ENCODE assay signal across 28 cellular contexts in the genomic region with DNA sequence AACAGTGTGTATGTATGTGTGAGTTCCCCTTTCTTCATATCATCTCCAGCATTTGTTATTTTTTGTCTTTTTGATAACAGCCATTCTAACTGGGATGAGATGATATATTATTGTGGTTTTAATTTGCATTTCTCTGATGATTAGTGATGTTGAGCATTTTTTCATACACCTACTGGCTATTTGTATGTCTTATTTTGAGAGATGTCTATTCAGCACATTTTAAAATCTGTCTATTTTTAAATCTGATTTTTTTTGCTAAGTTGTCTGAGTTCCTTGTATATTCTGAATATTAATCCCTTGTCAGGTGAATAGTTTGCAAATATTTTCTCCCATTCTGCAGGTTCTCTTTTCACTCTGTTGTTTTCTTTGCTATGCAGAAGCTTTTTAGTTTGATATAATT.
"Had no signal": no experiment of that assay in that cellular context is flagged by ENCODE, and none has a peak within 500 bp of the region (broad histone marks: within the 10 kb centered on the region; RNA-seq: fewer than 3 reads in every experiment).

No MANE protein-coding gene starts in this region.

- DNase-seq: activated B cell treated with CpG ODN at 0.5 μM for 24 hours; activated CD4-positive, alpha-beta T cell treated with anti-CD3 and anti-CD28 coated beads for 4 hours; activated CD4-positive, alpha-beta T cell treated with anti-CD3 and anti-CD28 coated beads, Interleukin-2, amount 50 U/mL, for 4 hours; activated CD4-positive, CD25-positive, alpha-beta regulatory T cell treated with anti-CD3 and anti-CD28 coated beads, Interleukin-2, amount 50 U/mL, for 72 hours; activated CD8-positive, alpha-beta T cell treated with anti-CD3 and anti-CD28 coated beads for 36 hours; activated gamma-delta T cell treated with Interleukin-2 at 50 U/mL for 16 hours; activated naive CD4-positive, alpha-beta T cell treated with anti-CD3 and anti-CD28 coated beads for 36 hours; activated T-cell treated with anti-CD3 and anti-CD28 coated beads, Interleukin-2, amount 50 U/mL, for 1 hour; amygdala; colonic mucosa; NCI-H1092 treated with DMSO at 0.1 percent for 48 hours; NCI-H1417 treated with DMSO at 0.1 percent for 48 hours; NCI-H1930; NCI-H2081 treated with DMSO at 0.1 percent for 48 hours; NCI-H226; NCI-H446 treated with DMSO at 0.1 percent for 48 hours; NCI-H524 treated with DMSO at 0.1 percent for 48 hours; SHP77; SJCRH30; T1000 had no signal

- H3K4me3 Mint-ChIP-seq: activated B cell treated with CpG ODN at 0.5 μM for 24 hours; activated CD8-positive, alpha-beta T cell treated with anti-CD3 and anti-CD28 coated beads for 36 hours; activated naive CD4-positive, alpha-beta T cell treated with anti-CD3 and anti-CD28 coated beads for 36 hours; activated naive CD8-positive, alpha-beta T cell; activated T-helper 1 cell treated with anti-CD3 and anti-CD28 coated beads, Interleukin-12 subunit alpha, Interleukin-12 subunit beta, Interleukin-2, Interleukin-4 antibody, amounts not matched to agents 30 ng/mL and 10 ng/mL and 1 ng/mL, durations not matched to agents 14 hours and 24 hours and 36 hours; central memory CD8-positive, alpha-beta T cell had no signal

- H3K27me3 Mint-ChIP-seq: activated naive CD8-positive, alpha-beta T cell; central memory CD8-positive, alpha-beta T cell had no signal

- H3K4me1 ChIP-seq: ascending aorta, colonic mucosa, SJCRH30 had no signal

- H3K9me3 Mint-ChIP-seq: activated CD8-positive, alpha-beta T cell treated with anti-CD3 and anti-CD28 coated beads for 36 hours; central memory CD8-positive, alpha-beta T cell had no signal

- H3K27ac Mint-ChIP-seq: activated B cell treated with CpG ODN at 0.5 μM for 24 hours; activated CD8-positive, alpha-beta T cell treated with anti-CD3 and anti-CD28 coated beads for 36 hours; activated naive CD4-positive, alpha-beta T cell treated with anti-CD3 and anti-CD28 coated beads for 36 hours; activated naive CD8-positive, alpha-beta T cell; activated T-helper 1 cell treated with anti-CD3 and anti-CD28 coated beads, Interleukin-12 subunit alpha, Interleukin-12 subunit beta, Interleukin-2, Interleukin-4 antibody, amounts not matched to agents 30 ng/mL and 10 ng/mL and 1 ng/mL, durations not matched to agents 14 hours and 24 hours and 36 hours had no signal

- H3K9me3 ChIP-seq: ascending aorta, colonic mucosa, SJCRH30 had no signal

- ATAC-seq: activated CD8-positive, alpha-beta T cell treated with anti-CD3 and anti-CD28 coated beads for 36 hours; Panc1 had no signal

- H3K4me3 ChIP-seq: ascending aorta, cardiac muscle cell, colonic mucosa, SJCRH30, SK-N-MC had no signal

- H3K4me1 Mint-ChIP-seq: activated B cell treated with CpG ODN at 0.5 μM for 24 hours had no signal

- H3K27ac ChIP-seq: ascending aorta, cardiac muscle cell, colonic mucosa, SJCRH30, SK-N-MC, VCaP had no signal
